ENCODE assay signal across 8 cellular contexts in the genomic region with DNA sequence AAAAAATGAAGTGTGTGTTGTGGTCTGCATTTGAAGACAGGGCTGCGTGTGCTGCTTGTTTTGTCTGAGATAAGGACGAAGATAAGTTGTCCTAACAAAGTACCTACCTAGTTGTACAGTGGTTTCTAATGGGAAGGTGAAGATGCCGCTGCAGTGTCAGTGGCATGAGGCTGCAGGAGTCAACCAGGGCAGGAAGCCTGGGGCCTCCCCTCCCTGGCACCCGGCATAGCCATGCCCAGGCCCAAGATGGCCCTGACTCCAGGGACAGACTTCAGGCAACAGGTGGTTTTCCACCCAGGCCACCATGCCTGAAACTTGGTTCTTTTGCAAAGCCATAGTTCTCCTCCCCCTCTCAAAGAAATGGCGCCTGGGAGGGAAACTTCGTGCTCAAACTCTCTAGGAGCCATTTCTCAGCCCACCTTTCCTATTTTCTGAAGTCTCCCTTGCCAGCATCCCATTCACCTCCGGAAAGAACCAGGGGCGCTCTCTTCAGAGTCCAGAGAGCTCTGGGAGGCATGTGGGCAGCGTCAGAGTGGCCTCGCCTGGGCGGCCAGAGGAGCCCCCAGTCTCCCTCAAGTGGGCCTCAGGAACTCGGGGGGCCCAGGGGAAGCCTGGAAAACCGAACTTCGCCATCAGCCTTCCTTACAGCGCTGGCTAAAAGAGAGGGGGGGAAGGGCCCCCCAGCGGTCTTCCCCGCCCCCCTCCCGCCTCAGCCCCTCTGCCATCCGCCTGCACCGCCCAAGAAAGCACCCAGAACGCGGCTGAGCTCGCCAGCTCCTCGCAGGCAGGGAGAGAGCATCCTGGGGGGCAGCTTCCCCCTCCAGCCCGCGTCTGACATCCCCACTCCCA. TPM values are rescaled to one million over a fixed set of nuclear protein-coding genes. Genes with fewer than 3 reads are reported as not detected.
DNase-seq lines count a peak whose midpoint lies in the region; ATAC-seq and TF ChIP-seq lines count a peak whose summit lies in the region.

No MANE protein-coding gene starts in this region.

- H3K36me3 ChIP-seq in thoracic aorta = peaks cover 3% of the 10 kb centered on the region

- H3K27ac ChIP-seq in thoracic aorta = peak overlapping the region; percentile 85 to 90

- ATAC-seq in thoracic aorta (ENCODE audit: insufficient number of reproducible peaks, low FRiP score, low read depth) = no peak
- no peak for ATAC-seq in GM18868 (IDR thresholded peaks at IDR 0.05; ENCODE audit: unreplicated experiment)
- ATAC-seq in GM19463 (IDR thresholded peaks at IDR 0.05; ENCODE audit: unreplicated experiment) = no peak

- H3K9me3 ChIP-seq in mononuclear cell (ENCODE audit: low read depth, low read length) = no peaks in the 10 kb centered on the region
- H3K9me3 ChIP-seq in thoracic aorta = no peaks in the 10 kb centered on the region

- H3K4me1 ChIP-seq in mononuclear cell (ENCODE audit: insufficient read depth, low read length) = peaks cover 38% of the 10 kb centered on the region
- H3K4me1 ChIP-seq in thoracic aorta (ENCODE audit: control insufficient read depth in 1 of 2, low read depth in 2 of 2) = peaks cover 40 to 42% of the 10 kb centered on the region in 2 donors

- DNase-seq in GM03348 (ENCODE audit: low spot score) = peak; percentile 39
- peak; percentile 34 for DNase-seq in SK-N-DZ (ENCODE audit: low spot score)
- DNase-seq in cardiac fibroblast (ENCODE audit: low read depth in 2 of 2) = peak in 1 of 2 donors; percentile 24
- no peak for DNase-seq in thoracic aorta (ENCODE audit: low spot score)
- DNase-seq in midbrain (lab: John Stamatoyannopoulos, UW) = no peak

- H3K4me3 ChIP-seq in cardiac fibroblast (replicated peaks in 1 of 2; ENCODE audit: low read depth in 2 of 2, low read length in 2 of 2) = peak overlapping the region; percentile 81 to 96
- H3K4me3 ChIP-seq in mononuclear cell (ENCODE audit: low read length) = peak overlapping the region; percentile 77
- H3K4me3 ChIP-seq in thoracic aorta = peak overlapping the region; percentile 98

- TF ChIP-seq CTCF in cardiac fibroblast (IDR thresholded peaks at IDR 0.05; ENCODE audit: low read depth, low read length) (no peak), thoracic aorta (IDR thresholded peaks at IDR 0.05) (no peak)

- H3K27me3 ChIP-seq in mononuclear cell (ENCODE audit: insufficient read depth, low read length) (no peaks in the 10 kb centered on the region), thoracic aorta (replicated peaks; ENCODE audit: insufficient read depth) (no peaks in the 10 kb centered on the region)

RNA-seq across cellular contexts. Expression of a gene that starts 2.0 kb away (rescaled TPM):
- polyA plus RNA-seq in SK-N-DZ (2014; cell fraction: cytosol; rRNA removed) = 3.1 and 4.4 TPM in 2 replicates
- 5.2 and 11.1 TPM in 2 replicates for polyA plus RNA-seq in SK-N-DZ (2014; cell fraction: nucleus; rRNA removed)
- total RNA-seq in mononuclear cell (86.4 TPM), thoracic aorta (10 to 100 TPM; 38.4 to 46.9 TPM)

Comparison
In these comparisons a context has a peak if more than half of its experiments do, and no peak if none do; other contexts are left out.
1. DNase-seq: peak in GM03348 (single experiment) and SK-N-DZ (single experiment); none in thoracic aorta (single experiment) and midbrain (single experiment).
2. Peak in every context shown above with its lines, with median percentiles within 50 percentile points of each other: H3K4me3 ChIP-seq.